ENCODE assay signal across 8 cellular contexts in the genomic region with DNA sequence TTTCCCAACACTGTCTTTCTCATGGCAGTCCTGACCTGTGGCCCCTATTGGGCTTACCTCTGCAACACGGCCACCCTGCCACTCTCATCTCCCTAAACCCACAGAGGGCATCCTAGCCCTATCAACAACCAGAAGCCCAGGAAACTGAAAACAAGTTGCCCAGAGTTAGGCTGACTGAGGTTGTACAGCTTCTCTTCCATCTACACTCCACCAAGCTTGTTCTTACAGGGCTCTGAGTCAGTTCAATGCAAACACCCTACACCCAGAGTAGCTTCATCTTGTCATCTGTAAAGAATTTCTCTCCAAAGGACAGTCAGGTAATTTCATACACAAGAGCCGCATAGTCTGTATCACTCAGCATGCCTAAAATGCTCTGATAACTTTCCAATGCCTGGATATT.
DNase-seq lines count a peak whose midpoint lies in the region; ATAC-seq, FAIRE-seq and TF ChIP-seq lines count a peak whose summit lies in the region.

No MANE protein-coding gene starts in this region.

- H2AFZ ChIP-seq in neuronal stem cell (ENCODE audit: low read length) = no peak overlapping the region

- no peak overlapping the region for H4K8ac ChIP-seq in neuronal stem cell (ENCODE audit: low read depth, low read length)

- POLR2A ChIA-PET in A549 (lab: Yijun Ruan, JAX) = interaction anchor here (0.7 to 1.5 kb wide), 2 partner anchors 18 to 168 kb away, joined by 4 to 9 read pairs; no protein-coding TSS in a partner anchor
- POLR2A ChIA-PET in MCF 10A (lab: Yijun Ruan, JAX) = interaction anchor here (0.9 to 1.5 kb wide), 4 partner anchors 13 to 178 kb away, joined by 3 to 8 read pairs (median 4); no protein-coding TSS in a partner anchor

- BruUV-seq in MCF 10A (replicated peaks; lab: Mats Ljungman, UMichigan) = no TSS peak

- no peak overlapping the region for H2BK15ac ChIP-seq in neuronal stem cell (ENCODE audit: low read length)

- H2AK5ac ChIP-seq in neuronal stem cell (ENCODE audit: low read depth, low read length) = no peak overlapping the region

- no peaks in the 10 kb centered on the region for H3K9me3 Mint-ChIP-seq in MCF 10A (ENCODE audit: unreplicated experiment)
- no peaks in the 10 kb centered on the region for H3K9me3 Mint-ChIP-seq in endothelial cell (ENCODE audit: unreplicated experiment)

- H3K4me2 ChIP-seq in A549 (peak overlapping the region; percentile 64), neuronal stem cell (ENCODE audit: insufficient read depth, low read length, poor library complexity, severe bottlenecking) (no peak overlapping the region)

- H2BK5ac ChIP-seq in neuronal stem cell (ENCODE audit: low read length) = no peak overlapping the region

- H2BK120ac ChIP-seq in neuronal stem cell (ENCODE audit: low read depth, low read length) = no peak overlapping the region

- H3K27ac Mint-ChIP-seq in MCF 10A (ENCODE audit: low read depth, unreplicated experiment) (peak overlapping the region; percentile 75), endothelial cell (ENCODE audit: unreplicated experiment) (no peak overlapping the region)

- TF ChIP-seq RAD21 in A549 (conservative IDR thresholded peaks at IDR 0.05 in 1 of 2, IDR thresholded peaks at IDR 0.05 in 1 of 2) = peak; percentile 65 to 72

- no peak for TF ChIP-seq POLR2A in A549 (IDR thresholded peaks at IDR 0.05; ENCODE audit: low read length)

- DNase-seq in A549 (ENCODE audit: low read depth in 1 of 2, low spot score in 1 of 2) = peak; percentile 69 to 79
- peak; percentile 81 for DNase-seq in LHCN-M2 (ENCODE audit: low read depth)
- peak; percentile 46 for DNase-seq in MCF 10A (ENCODE audit: unreplicated experiment)
- no peak for DNase-seq in G401 (ENCODE audit: low spot score)
- no peak for DNase-seq in neuronal stem cell (ENCODE audit: low spot score)
- DNase-seq in endothelial cell (ENCODE audit: low spot score) = no peak
- DNase-seq in activated CD4-positive, CD25-positive, alpha-beta regulatory T cell treated with anti-CD3 and anti-CD28 coated beads, Interleukin-2, amount 50 U/mL, for 72 hours = no peak

- no peaks in the 10 kb centered on the region for H3K9me3 ChIP-seq in A549
- no peaks in the 10 kb centered on the region for H3K9me3 ChIP-seq in mesodermal cell (ENCODE audit: control insufficient read depth, low read length)
- H3K9me3 ChIP-seq in neuronal stem cell (replicated peaks in 1 of 2; ENCODE audit: control insufficient read depth in 2 of 2, insufficient read depth in 1 of 2, low read depth in 1 of 2, low read length in 2 of 2) = no peaks in the 10 kb centered on the region

- ATAC-seq in A549 = peak; percentile 97 to 99

- FAIRE-seq in A549 (lab: Jason Lieb, UNC) = no peak

- H3K4me1 Mint-ChIP-seq in MCF 10A (ENCODE audit: insufficient read depth, unreplicated experiment) = peaks cover 20% of the 10 kb centered on the region
- no peaks in the 10 kb centered on the region for H3K4me1 Mint-ChIP-seq in endothelial cell (ENCODE audit: unreplicated experiment)

- H3K36me3 Mint-ChIP-seq in MCF 10A (ENCODE audit: insufficient read depth, unreplicated experiment) (peaks cover 71% of the 10 kb centered on the region), endothelial cell (ENCODE audit: low read depth, unreplicated experiment) (no peaks in the 10 kb centered on the region)

- H3K4me3 ChIP-seq in A549 (no peak overlapping the region), mesodermal cell (ENCODE audit: extremely low read depth, insufficient read depth, low read length, poor library complexity, severe bottlenecking) (no peak overlapping the region), neuronal stem cell (ENCODE audit: low read length in 2 of 2) (no peak overlapping the region)

- H3K79me1 ChIP-seq in neuronal stem cell (ENCODE audit: low read depth, low read length) = no peaks in the 10 kb centered on the region

- H2BK12ac ChIP-seq in neuronal stem cell (ENCODE audit: low read length) = no peak overlapping the region

- H3K27me3 Mint-ChIP-seq in MCF 10A (ENCODE audit: insufficient read depth, unreplicated experiment) = no peaks in the 10 kb centered on the region
- H3K27me3 Mint-ChIP-seq in endothelial cell (ENCODE audit: unreplicated experiment) = peaks cover 2% of the 10 kb centered on the region

- TF ChIP-seq CTCF in A549 (IDR thresholded peaks at IDR 0.05) (peak; percentile 35; the same call in 2 of the 3 replicates), MCF 10A (IDR thresholded peaks at IDR 0.05; ENCODE audit: unreplicated experiment) (no peak), endothelial cell (IDR thresholded peaks at IDR 0.05; ENCODE audit: unreplicated experiment) (no peak)

- intact Hi-C loops in MCF 10A (cut with micrococcal nuclease) = no loop called here

- peaks cover 27% of the 10 kb centered on the region for H3K4me1 ChIP-seq in A549
- peaks cover 19% of the 10 kb centered on the region for H3K4me1 ChIP-seq in mesodermal cell (ENCODE audit: control insufficient read depth, insufficient read depth, low read length, poor library complexity, severe bottlenecking)
- peaks cover 0 to 18% of the 10 kb centered on the region in 2 donors for H3K4me1 ChIP-seq in neuronal stem cell (ENCODE audit: control insufficient read depth in 2 of 2, insufficient read depth in 1 of 2, low read depth in 1 of 2, low read length in 2 of 2)

- H3K4ac ChIP-seq in neuronal stem cell (ENCODE audit: low read length) = no peak overlapping the region

- H3K23ac ChIP-seq in neuronal stem cell (ENCODE audit: low read depth, low read length, poor library complexity) = no peak overlapping the region

- no peak overlapping the region for H3K18ac ChIP-seq in neuronal stem cell (ENCODE audit: low read length)

- H3K14ac ChIP-seq in neuronal stem cell (ENCODE audit: low read length) = no peak overlapping the region

- in situ Hi-C loops in G401 (cut with HindIII; ENCODE audit: low sequenced_read_pairs) = no loop called here

- no peaks in the 10 kb centered on the region for H3K27me3 ChIP-seq in neuronal stem cell (ENCODE audit: control insufficient read depth in 3 of 3, insufficient read depth in 3 of 3, low read depth in 1 of 3, low read length in 3 of 3)

- peaks cover 64% of the 10 kb centered on the region for H3K36me3 ChIP-seq in mesodermal cell (ENCODE audit: control insufficient read depth, insufficient read depth, low read length)
- peaks cover 0 to 34% of the 10 kb centered on the region in 2 donors for H3K36me3 ChIP-seq in neuronal stem cell (replicated peaks in 1 of 2; ENCODE audit: control insufficient read depth in 2 of 2, insufficient read depth in 2 of 2, low read length in 2 of 2)

- CTCF ChIA-PET in A549 (lab: Yijun Ruan, JAX) = interaction anchor here (0.7 to 5.2 kb wide), 6 partner anchors 15 to 167 kb away, joined by 3 to 25 read pairs (median 4); no protein-coding TSS in a partner anchor
- CTCF ChIA-PET in MCF 10A (lab: Yijun Ruan, JAX) = interaction anchor here (0.8 to 1.5 kb wide), 2 partner anchors 11 to 15 kb away, joined by 3 to 7 read pairs; no protein-coding TSS in a partner anchor

- WGBS in A549 (ENCODE audit: missing lambda C conversion rate) = 0% methylated on average over 2 of the region's 2 CpGs
- WGBS in mesodermal cell (ENCODE audit: insufficient coverage in 2 of 2), 2 experiments = 88% methylated on average over 1 of the region's 2 CpGs; no CpG with 5 or more reads in 1 of the 2 experiments
- no CpG with 5 or more reads among the region's 2 CpGs for WGBS in neuronal stem cell (ENCODE audit: extremely low coverage in 2 of 2, insufficient read length in 2 of 2, insufficient replicate concordance in 1 of 2), 2 donors

- no peak for TF ChIP-seq EP300 in A549 (IDR thresholded peaks at IDR 0.05)

- H3K27ac ChIP-seq in A549 = peak overlapping the region; percentile 66 to 78
- H3K27ac ChIP-seq in mesodermal cell (ENCODE audit: low read depth, low read length, severe bottlenecking) = peak overlapping the region; percentile 0
- H3K27ac ChIP-seq in neuronal stem cell (replicated peaks; ENCODE audit: low read length) = no peak overlapping the region

- H3K9ac ChIP-seq in neuronal stem cell (ENCODE audit: low read depth, low read length, poor library complexity) = no peak overlapping the region

- H4K91ac ChIP-seq in neuronal stem cell (ENCODE audit: low read depth, low read length, poor library complexity) = no peak overlapping the region

- peak overlapping the region; percentile 21 for H3K4me3 Mint-ChIP-seq in MCF 10A (ENCODE audit: unreplicated experiment)
- no peak overlapping the region for H3K4me3 Mint-ChIP-seq in endothelial cell (ENCODE audit: unreplicated experiment)

TF ChIP-seq in A549, 52 proteins besides CTCF, POLR2A, EP300 and RAD21 (continues in another document):
- TF ChIP-seq GATA3 (IDR thresholded peaks at IDR 0.05; ENCODE audit: borderline replicate concordance) (peak; percentile 39; the same call in 1 of the 2 replicates), FOSL2 (IDR thresholded peaks at IDR 0.05) (0 out of 2 replicates have a peak, but pooled peaks have one; percentile 38), FOSL2 (CRISPR knock-in tag; IDR thresholded peaks at IDR 0.05) (peak; percentile 78), EHMT2 (IDR thresholded peaks at IDR 0.05; ENCODE audit: low read depth) (no peak), SMC3 (IDR thresholded peaks at IDR 0.05) (peak; percentile 51), CBX8 (IDR thresholded peaks at IDR 0.05) (no peak), KDM1A (IDR thresholded peaks at IDR 0.05; ENCODE audit: low read depth) (no peak)
- TF ChIP-seq, protein P1, sequence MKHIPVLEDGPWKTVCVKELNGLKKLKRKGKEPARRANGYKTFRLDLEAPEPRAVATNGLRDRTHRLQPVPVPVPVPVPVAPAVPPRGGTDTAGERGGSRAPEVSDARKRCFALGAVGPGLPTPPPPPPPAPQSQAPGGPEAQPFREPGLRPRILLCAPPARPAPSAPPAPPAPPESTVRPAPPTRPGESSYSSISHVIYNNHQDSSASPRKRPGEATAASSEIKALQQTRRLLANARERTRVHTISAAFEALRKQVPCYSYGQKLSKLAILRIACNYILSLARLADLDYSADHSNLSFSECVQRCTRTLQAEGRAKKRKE (CRISPR knock-in tag; IDR thresholded peaks at IDR 0.05; ENCODE audit: low read depth) = no peak
- TF ChIP-seq, protein P2, sequence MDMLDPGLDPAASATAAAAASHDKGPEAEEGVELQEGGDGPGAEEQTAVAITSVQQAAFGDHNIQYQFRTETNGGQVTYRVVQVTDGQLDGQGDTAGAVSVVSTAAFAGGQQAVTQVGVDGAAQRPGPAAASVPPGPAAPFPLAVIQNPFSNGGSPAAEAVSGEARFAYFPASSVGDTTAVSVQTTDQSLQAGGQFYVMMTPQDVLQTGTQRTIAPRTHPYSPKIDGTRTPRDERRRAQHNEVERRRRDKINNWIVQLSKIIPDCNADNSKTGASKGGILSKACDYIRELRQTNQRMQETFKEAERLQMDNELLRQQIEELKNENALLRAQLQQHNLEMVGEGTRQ (IDR thresholded peaks at IDR 0.05) = no peak

Comparison
In these comparisons a context has a peak if more than half of its experiments do, and no peak if none do; other contexts are left out.
1. DNase-seq: peak in A549 (2 of 2), LHCN-M2 (single experiment) and MCF 10A (single experiment); none in G401 (single experiment), neuronal stem cell (single experiment), endothelial cell (single experiment) and activated CD4-positive, CD25-positive, alpha-beta regulatory T cell treated with anti-CD3 and anti-CD28 coated beads, Interleukin-2, amount 50 U/mL, for 72 hours (single experiment).